ENCODE assay signal across 37 cellular contexts in genomic region chr1:158537609-158538008, GRCh38. TPM values are rescaled to one million over a fixed set of nuclear protein-coding genes. Genes with fewer than 3 reads are reported as not detected.
"Had no signal": no experiment of that assay in that cellular context is flagged by ENCODE, and none has a peak within 500 bp of the region (broad histone marks: within the 10 kb centered on the region; RNA-seq: fewer than 3 reads in every experiment).

No MANE protein-coding gene starts in this region.

- H3K27ac ChIP-seq: brain microvascular endothelial cell, coronary artery, dorsolateral prefrontal cortex, right atrium auricular region, transverse colon had no signal

- H3K36me3 ChIP-seq: brain microvascular endothelial cell, heart left ventricle, right atrium auricular region, transverse colon had no signal

- H3K4me1 ChIP-seq: heart left ventricle, right atrium auricular region, transverse colon had no signal

- ATAC-seq: heart left ventricle; left colon; natural killer cell treated with Interleukin-12 subunit alpha and Interleukin-12 subunit beta and Interleukin-15 and Interleukin-18, amount 100 ng/mL, for 72 hours; WTC11 had no signal

- FAIRE-seq: astrocyte, urothelium cell line had no signal

- H3K27me3 ChIP-seq: brain microvascular endothelial cell, dorsolateral prefrontal cortex, right atrium auricular region, transverse colon had no signal

- DNase-seq: activated CD4-positive, alpha-beta T cell treated with anti-CD3 and anti-CD28 coated beads, Interleukin-2, amount 50 U/mL, for 4 hours; activated CD8-positive, alpha-beta memory T cell treated with anti-CD3 and anti-CD28 coated beads for 24 hours; activated gamma-delta T cell; activated naive CD4-positive, alpha-beta T cell treated with anti-CD3 and anti-CD28 coated beads, Interleukin-2, amount 10 ng/mL, durations not matched to agents 7 days and 5 days; activated naive CD8-positive, alpha-beta T cell treated with anti-CD3 and anti-CD28 coated beads, Interleukin-2, amount 10 ng/mL, durations not matched to agents 7 days and 5 days; activated T-cell treated with anti-CD3 and anti-CD28 coated beads, Interleukin-2, amount 50 U/mL, for 1 hour; amniotic stem cell; brain microvascular endothelial cell; dorsolateral prefrontal cortex; effector memory CD4-positive, alpha-beta T cell; erythroblast; foreskin fibroblast; heart left ventricle; hypothalamus; immature natural killer cell; kidney; left colon; stimulated activated CD4-positive, alpha-beta T cell treated with anti-CD3 and anti-CD28 coated beads, Interleukin-15, amount 100 ng/mL, for 24 hours; stimulated activated CD4-positive, alpha-beta T cell treated with anti-CD3 and anti-CD28 coated beads, Interleukin-2, amount 100 ng/mL, for 24 hours; stimulated activated naive CD4-positive, alpha-beta T cell treated with Interleukin-2 at 50 U/mL for 16 hours; T-helper 9 cell; transverse colon had no signal

- H3K4me3 ChIP-seq: coronary artery, dorsolateral prefrontal cortex, heart left ventricle, right atrium auricular region, transverse colon had no signal

- H3K9me3 ChIP-seq: heart left ventricle, right atrium auricular region, transverse colon had no signal

RNA-seq across cellular contexts. Expression of gene OR6Y1, which starts 16.6 kb away (rescaled TPM):
- total RNA-seq: activated naive CD8-positive, alpha-beta T cell treated with anti-CD3 and anti-CD28 coated beads, Interleukin-2, amount 10 ng/mL, durations not matched to agents 7 days and 5 days; astrocyte; cardiac septum; cerebellum; dorsolateral prefrontal cortex; fibroblast of lung; heart left ventricle; kidney; left colon; lower leg skin; mononuclear cell; myocyte; natural killer cell treated with Interleukin-12 subunit alpha and Interleukin-12 subunit beta and Interleukin-15 and Interleukin-18, amount 100 ng/mL, for 72 hours; omental fat pad; pulmonary artery endothelial cell; right atrium auricular region; temporal lobe; transverse colon; WTC11 had no signal
- polyA plus RNA-seq: fibroblast of lung, heart left ventricle, immature natural killer cell had no signal

RNA-seq across cellular contexts. Expression of gene OR6P1, which starts 32.8 kb away (rescaled TPM):
- total RNA-seq: activated naive CD8-positive, alpha-beta T cell treated with anti-CD3 and anti-CD28 coated beads, Interleukin-2, amount 10 ng/mL, durations not matched to agents 7 days and 5 days; astrocyte; cardiac septum; cerebellum; dorsolateral prefrontal cortex; fibroblast of lung; heart left ventricle; kidney; left colon; lower leg skin; mononuclear cell; myocyte; natural killer cell treated with Interleukin-12 subunit alpha and Interleukin-12 subunit beta and Interleukin-15 and Interleukin-18, amount 100 ng/mL, for 72 hours; omental fat pad; pulmonary artery endothelial cell; right atrium auricular region; temporal lobe; transverse colon; WTC11 had no signal
- polyA plus RNA-seq: fibroblast of lung, heart left ventricle, immature natural killer cell had no signal

RNA-seq across cellular contexts. Expression of gene OR10X1, which starts 42.1 kb away (rescaled TPM):
- total RNA-seq: activated naive CD8-positive, alpha-beta T cell treated with anti-CD3 and anti-CD28 coated beads, Interleukin-2, amount 10 ng/mL, durations not matched to agents 7 days and 5 days; astrocyte; cardiac septum; cerebellum; dorsolateral prefrontal cortex; fibroblast of lung; heart left ventricle; kidney; left colon; lower leg skin; mononuclear cell; myocyte; natural killer cell treated with Interleukin-12 subunit alpha and Interleukin-12 subunit beta and Interleukin-15 and Interleukin-18, amount 100 ng/mL, for 72 hours; omental fat pad; pulmonary artery endothelial cell; right atrium auricular region; temporal lobe; transverse colon; WTC11 had no signal
- polyA plus RNA-seq: fibroblast of lung, heart left ventricle, immature natural killer cell had no signal
